In the genomic region with DNA sequence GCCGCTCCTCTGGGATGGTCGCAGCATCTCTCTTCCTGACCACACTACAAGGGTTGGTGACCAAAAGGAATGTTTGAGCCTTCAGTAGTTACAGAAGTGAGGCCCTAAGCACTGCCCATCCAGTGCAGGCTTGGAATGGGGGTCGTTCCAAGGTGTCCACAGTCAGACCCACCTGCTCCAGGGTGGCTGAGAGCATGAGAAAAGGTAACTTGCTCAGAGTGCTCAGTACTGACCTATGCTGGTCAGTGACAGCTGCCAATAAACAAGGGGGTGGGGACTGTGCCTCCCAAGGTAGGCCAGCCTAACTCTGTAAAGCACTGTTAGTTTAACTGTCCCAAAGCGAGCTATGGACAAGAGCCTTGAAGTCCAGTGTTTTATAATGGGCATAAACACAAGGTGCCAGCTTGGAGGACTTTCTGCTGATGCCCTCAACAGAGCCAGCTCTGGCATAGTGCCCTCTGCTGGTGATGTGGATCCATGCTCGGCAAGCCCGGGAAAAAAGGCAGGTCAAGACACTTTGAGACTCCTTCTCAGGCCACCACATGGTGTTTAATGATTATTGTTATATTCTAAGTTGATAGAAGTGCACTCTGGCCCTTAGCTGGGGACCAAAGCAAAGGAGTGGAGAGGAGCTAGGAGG, we compare ENCODE assay signal across 9 cellular contexts.
DNase-seq lines count a peak whose midpoint lies in the region; ATAC-seq lines count a peak whose summit lies in the region.
"Had no signal": no experiment of that assay in that cellular context is flagged by ENCODE, and none has a peak within 500 bp of the region (broad histone marks: within the 10 kb centered on the region; RNA-seq: fewer than 3 reads in every experiment).

No MANE protein-coding gene starts in this region.

- ATAC-seq in GM19455 (IDR thresholded peaks at IDR 0.05; ENCODE audit: unreplicated experiment) (peak; percentile 63), Right ventricle myocardium superior (ENCODE audit: poor library complexity) (peak; percentile 75), HG02938 (IDR thresholded peaks at IDR 0.05; ENCODE audit: unreplicated experiment) (no peak)
- peak; percentile 37 to 75 for ATAC-seq in activated naive CD4-positive, alpha-beta T cell treated with anti-CD3 and anti-CD28 coated beads, Interleukin-2, amount 50 U/mL, for 72 hours

- in situ Hi-C loops in Caki2 (cut with HindIII; ENCODE audit: low pct_unique_long_range_greater_than_20kb, low sequenced_read_pairs) = no loop called here

- H3K27ac ChIP-seq in SJCRH30 = no peak overlapping the region

- intact Hi-C loops in Right ventricle myocardium superior (cut with DNase I) = loop anchor here (5.0 kb wide), 2 partner anchors 209 to 339 kb away; no protein-coding TSS in a partner anchor

- H3K4me1 ChIP-seq in SJCRH30 = no peaks in the 10 kb centered on the region

- no peaks in the 10 kb centered on the region for H3K9me3 ChIP-seq in SJCRH30 (replicated peaks)

- H3K4me3 ChIP-seq in SJCRH30 = no peak overlapping the region

- no peak overlapping the region for H3K27ac Mint-ChIP-seq in activated naive CD4-positive, alpha-beta T cell treated with anti-CD3 and anti-CD28 coated beads, Interleukin-2, amount 50 U/mL, for 72 hours
- H3K27ac Mint-ChIP-seq: activated B cell treated with CpG ODN at 0.5 μM for 24 hours had no signal

- H3K36me3 ChIP-seq in SJCRH30 = no peaks in the 10 kb centered on the region

- DNase-seq in Caki2 (ENCODE audit: low read depth) (peak; percentile 29), HuH-7.5 (ENCODE audit: low spot score) (peak; percentile 39), SJCRH30 (peak; percentile 47 to 73), Right ventricle myocardium superior (peak; percentile 62), retina (peak; percentile 43)
- peak in 1 of 2 donors; percentile 76 for DNase-seq in activated naive CD4-positive, alpha-beta T cell treated with anti-CD3 and anti-CD28 coated beads, Interleukin-2, amount 50 U/mL, for 72 hours (ENCODE audit: low spot score in 2 of 2)
- DNase-seq: activated B cell treated with CpG ODN at 0.5 μM for 24 hours had no signal

- no peaks in the 10 kb centered on the region; the same call in 1 of the 2 replicates for H3K27me3 ChIP-seq in SJCRH30

- H3K36me3 Mint-ChIP-seq in activated naive CD4-positive, alpha-beta T cell treated with anti-CD3 and anti-CD28 coated beads, Interleukin-2, amount 50 U/mL, for 72 hours = no peaks in the 10 kb centered on the region

- no peaks in the 10 kb centered on the region for H3K9me3 Mint-ChIP-seq in activated naive CD4-positive, alpha-beta T cell treated with anti-CD3 and anti-CD28 coated beads, Interleukin-2, amount 50 U/mL, for 72 hours
- H3K9me3 Mint-ChIP-seq: activated B cell treated with CpG ODN at 0.5 μM for 24 hours had no signal
